3 cellular contexts compared by ENCODE assay signal in the genomic region with DNA sequence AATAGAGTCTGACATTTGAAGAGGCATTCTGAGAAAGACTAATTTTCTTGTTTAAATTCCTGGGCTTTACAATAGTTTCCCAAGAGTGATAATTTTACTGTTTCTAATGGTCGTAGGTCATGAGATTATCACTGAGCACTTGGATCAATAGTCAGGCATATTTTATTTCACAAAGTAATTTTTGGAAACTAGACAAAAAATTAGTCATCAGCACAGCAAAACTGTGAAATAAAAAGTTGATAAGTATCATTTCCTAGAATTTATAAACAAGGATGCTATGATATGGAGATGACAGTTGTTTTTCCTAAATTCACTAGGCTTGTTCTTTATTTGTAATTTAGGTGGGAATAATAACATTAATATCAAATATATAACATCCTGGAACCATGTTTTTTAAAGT.
TF ChIP-seq lines count a peak whose summit lies in the region.

No MANE protein-coding gene starts in this region.

TF ChIP-seq in SK-N-SH, 30 proteins besides CTCF, POLR2A, EP300 and RAD21:
- TF ChIP-seq FOSL2 (IDR thresholded peaks at IDR 0.05; ENCODE audit: borderline replicate concordance, low read depth) (no peak), TEAD4 (IDR thresholded peaks at IDR 0.05; ENCODE audit: borderline replicate concordance, insufficient read depth) (no peak), RFX5 (IDR thresholded peaks at IDR 0.05; ENCODE audit: low read length) (no peak), IRF3 (IDR thresholded peaks at IDR 0.05; ENCODE audit: low read depth, low read length) (no peak), MEF2A (IDR thresholded peaks at IDR 0.05; ENCODE audit: borderline replicate concordance, low read depth) (no peak), ELF1 (IDR thresholded peaks at IDR 0.05) (no peak), GABPA (IDR thresholded peaks at IDR 0.05; ENCODE audit: low read depth) (no peak), RCOR1 (IDR thresholded peaks at IDR 0.05; ENCODE audit: low read length) (no peak)
TF ChIP-seq in SK-N-SH: peak in this region for 0.

TF ChIP-seq in SK-N-SH treated with all-trans-retinoic acid at 6 μM for 48 hours, 23 proteins besides CTCF, POLR2A, EP300 and RAD21:
- TF ChIP-seq ISL1 (CRISPR knock-in tag; IDR thresholded peaks at IDR 0.05) = no peak
- TF ChIP-seq, protein P1, sequence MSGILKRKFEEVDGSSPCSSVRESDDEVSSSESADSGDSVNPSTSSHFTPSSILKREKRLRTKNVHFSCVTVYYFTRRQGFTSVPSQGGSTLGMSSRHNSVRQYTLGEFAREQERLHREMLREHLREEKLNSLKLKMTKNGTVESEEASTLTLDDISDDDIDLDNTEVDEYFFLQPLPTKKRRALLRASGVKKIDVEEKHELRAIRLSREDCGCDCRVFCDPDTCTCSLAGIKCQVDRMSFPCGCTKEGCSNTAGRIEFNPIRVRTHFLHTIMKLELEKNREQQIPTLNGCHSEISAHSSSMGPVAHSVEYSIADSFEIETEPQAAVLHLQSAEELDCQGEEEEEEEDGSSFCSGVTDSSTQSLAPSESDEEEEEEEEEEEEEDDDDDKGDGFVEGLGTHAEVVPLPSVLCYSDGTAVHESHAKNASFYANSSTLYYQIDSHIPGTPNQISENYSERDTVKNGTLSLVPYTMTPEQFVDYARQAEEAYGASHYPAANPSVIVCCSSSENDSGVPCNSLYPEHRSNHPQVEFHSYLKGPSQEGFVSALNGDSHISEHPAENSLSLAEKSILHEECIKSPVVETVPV (CRISPR knock-in tag; IDR thresholded peaks at IDR 0.05) = no peak

TF ChIP-seq in endothelial cell of umbilical vein, 7 proteins besides CTCF, POLR2A, EP300 and RAD21:
- TF ChIP-seq FOS (IDR thresholded peaks at IDR 0.05; ENCODE audit: borderline replicate concordance, insufficient read depth, low read length) = peak; percentile 53
- TF ChIP-seq GATA2 (IDR thresholded peaks at IDR 0.05; ENCODE audit: insufficient read depth, insufficient read length, low read depth, low read length) = peak; percentile 55
- no peak for TF ChIP-seq MAX (IDR thresholded peaks at IDR 0.05; ENCODE audit: insufficient read depth, insufficient read length)
